Comparison of ENCODE assay signal across 16 cellular contexts in the genomic region with DNA sequence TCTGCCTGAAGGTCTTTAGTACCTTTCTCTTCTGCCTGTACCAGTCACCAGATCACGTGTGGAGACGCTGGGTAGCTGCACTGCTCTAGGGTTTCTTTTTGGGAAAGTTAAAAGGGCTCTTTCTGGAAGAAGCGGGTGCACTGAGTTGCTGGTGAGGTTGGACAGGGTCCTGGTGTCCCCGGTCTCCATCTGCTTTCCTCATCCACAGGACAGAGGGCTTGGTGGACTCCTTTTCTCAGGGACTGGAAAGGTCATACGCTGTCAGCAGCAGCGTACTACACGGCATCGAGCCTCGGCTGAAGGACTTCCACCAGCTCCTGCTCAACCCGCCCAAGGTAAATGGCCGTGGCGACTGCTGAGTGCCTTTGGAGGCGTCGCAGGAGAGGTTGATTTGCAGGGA. TPM values are rescaled to one million over a fixed set of nuclear protein-coding genes. Genes with fewer than 3 reads are reported as not detected.
DNase-seq lines count a peak whose midpoint lies in the region; ATAC-seq and TF ChIP-seq lines count a peak whose summit lies in the region.
"Had no signal": no experiment of that assay in that cellular context is flagged by ENCODE, and none has a peak within 500 bp of the region (broad histone marks: within the 10 kb centered on the region; RNA-seq: fewer than 3 reads in every experiment).

No MANE protein-coding gene starts in this region.

- TF ChIP-seq CTCF in heart right ventricle (IDR thresholded peaks at IDR 0.05): no peak

- intact Hi-C loops in Right ventricle myocardium inferior (cut with DNase I): no loop called here
- intact Hi-C loops in heart right ventricle (cut with DNase I): no loop called here
- intact Hi-C loops in dendritic cell treated with granulocyte-macrophage colony-stimulating factor and Interleukin-4, amounts not matched to agents 40 ng/mL and 50 ng/mL, for 4 days (cut with micrococcal nuclease): loop anchor here (10.0 kb wide), 1 partner anchor 47 kb away; no protein-coding TSS in a partner anchor

- H3K36me3 ChIP-seq in heart right ventricle: peaks cover 0 to 98% (median 61%) of the 10 kb centered on the region in 9 donors

- peaks cover 32% of the 10 kb centered on the region for H3K4me1 Mint-ChIP-seq in dendritic cell treated with granulocyte-macrophage colony-stimulating factor and Interleukin-4, amounts not matched to agents 40 ng/mL and 50 ng/mL, for 4 days (ENCODE audit: low read depth)
- H3K4me1 Mint-ChIP-seq: GM23338, IgD-negative memory B cell had no signal

- peak overlapping the region; percentile 26 for H3K27ac Mint-ChIP-seq in dendritic cell treated with granulocyte-macrophage colony-stimulating factor and Interleukin-4, amounts not matched to agents 40 ng/mL and 50 ng/mL, for 4 days
- H3K27ac Mint-ChIP-seq: CD4-positive, CD25-positive, alpha-beta regulatory T cell; GM23338; IgD-negative memory B cell had no signal

- DNase-seq in Right ventricle myocardium inferior (ENCODE audit: missing footprints): peak; percentile 15
- DNase-seq in heart right ventricle: no peak
- peak; percentile 26 for DNase-seq in amniotic epithelial cell (ENCODE audit: low read depth)
- DNase-seq in NCI-H526 treated with DMSO at 0.1 percent for 48 hours (lab: John Stamatoyannopoulos, UW): no peak
- DNase-seq: ACHN; CD4-positive, CD25-positive, alpha-beta regulatory T cell; DMS53; GF-D8; H7 had no signal

- no peaks in the 10 kb centered on the region for H3K9me3 Mint-ChIP-seq in dendritic cell treated with granulocyte-macrophage colony-stimulating factor and Interleukin-4, amounts not matched to agents 40 ng/mL and 50 ng/mL, for 4 days
- H3K9me3 Mint-ChIP-seq: CD4-positive, CD25-positive, alpha-beta regulatory T cell; GM23338; IgD-negative memory B cell had no signal

- H3K27me3 Mint-ChIP-seq in dendritic cell treated with granulocyte-macrophage colony-stimulating factor and Interleukin-4, amounts not matched to agents 40 ng/mL and 50 ng/mL, for 4 days: no peaks in the 10 kb centered on the region
- H3K27me3 Mint-ChIP-seq: CD4-positive, CD25-positive, alpha-beta regulatory T cell; IgD-negative memory B cell had no signal

- H3K4me3 Mint-ChIP-seq in dendritic cell treated with granulocyte-macrophage colony-stimulating factor and Interleukin-4, amounts not matched to agents 40 ng/mL and 50 ng/mL, for 4 days: no peak overlapping the region
- H3K4me3 Mint-ChIP-seq: CD4-positive, CD25-positive, alpha-beta regulatory T cell; GM23338; IgD-negative memory B cell had no signal

- H3K4me1 ChIP-seq in heart right ventricle: peaks cover 0 to 3% (median 0%) of the 10 kb centered on the region in 9 donors

- WGBS in heart right ventricle, 2 donors: 95% methylated on average over 14 of the region's 14 CpGs

- H3K27ac ChIP-seq in heart right ventricle: no peak overlapping the region
- peak overlapping the region; percentile 62 for H3K27ac ChIP-seq in temporal lobe (ENCODE audit: low read depth, low read length)
- H3K27ac ChIP-seq: BLaER1 treated with 17β-estradiol and CSF1 and Interleukin-3, amounts not matched to agents 10 nM and 100 nM had no signal

- H3K36me3 Mint-ChIP-seq in dendritic cell treated with granulocyte-macrophage colony-stimulating factor and Interleukin-4, amounts not matched to agents 40 ng/mL and 50 ng/mL, for 4 days (ENCODE audit: low read depth): peaks cover 98% of the 10 kb centered on the region

- ATAC-seq in Right ventricle myocardium inferior (no peak), heart right ventricle (no peak), GM18909 (IDR thresholded peaks at IDR 0.05; ENCODE audit: poor library complexity, unreplicated experiment) (no peak)
- ATAC-seq: GM23338 had no signal

- no peaks in the 10 kb centered on the region for H3K9me3 ChIP-seq in heart right ventricle
- H3K9me3 ChIP-seq: BLaER1 treated with 17β-estradiol and CSF1 and Interleukin-3, amounts not matched to agents 10 nM and 100 nM had no signal

- no peaks in the 10 kb centered on the region for H3K27me3 ChIP-seq in heart right ventricle
- H3K27me3 ChIP-seq: BLaER1 treated with 17β-estradiol and CSF1 and Interleukin-3, amounts not matched to agents 10 nM and 100 nM had no signal

- no peak overlapping the region for H3K4me3 ChIP-seq in heart right ventricle
- H3K4me3 ChIP-seq: BLaER1 treated with 17β-estradiol and CSF1 and Interleukin-3, amounts not matched to agents 10 nM and 100 nM; GM23338 had no signal

RNA-seq across cellular contexts. Expression of gene SBF1, which starts 52.8 kb away (rescaled TPM):
- 47.7 TPM for total RNA-seq in Right ventricle myocardium inferior
- total RNA-seq in heart right ventricle: 10 to 100 TPM; 41.0 to 73.0 (median 49.7) TPM
- 10 to 100 TPM; 43.2 to 48.6 TPM for polyA plus RNA-seq in heart right ventricle
- 73.8 TPM for total RNA-seq in temporal lobe

RNA-seq across cellular contexts. Expression of gene ADM2, which starts 59.3 kb away (rescaled TPM):
- total RNA-seq in Right ventricle myocardium inferior: not detected
- total RNA-seq in heart right ventricle: under 1 TPM in 3 of 10 donors, not detected in 7; 0.09 to 0.53 (median 0.15) TPM
- polyA plus RNA-seq in heart right ventricle: under 1 TPM; 0.07 to 0.29 TPM
- total RNA-seq in temporal lobe: under 0.01 TPM
- total RNA-seq: A172 had no signal

Comparison
In these comparisons a context has a peak if more than half of its experiments do, and no peak if none do; other contexts are left out.
1. DNase-seq: peak in Right ventricle myocardium inferior (single experiment) and amniotic epithelial cell (single experiment); none in heart right ventricle (0 of 2) and NCI-H526 treated with DMSO at 0.1 percent for 48 hours (single experiment).